Comparison of ENCODE assay signal across 13 cellular contexts in the genomic region with DNA sequence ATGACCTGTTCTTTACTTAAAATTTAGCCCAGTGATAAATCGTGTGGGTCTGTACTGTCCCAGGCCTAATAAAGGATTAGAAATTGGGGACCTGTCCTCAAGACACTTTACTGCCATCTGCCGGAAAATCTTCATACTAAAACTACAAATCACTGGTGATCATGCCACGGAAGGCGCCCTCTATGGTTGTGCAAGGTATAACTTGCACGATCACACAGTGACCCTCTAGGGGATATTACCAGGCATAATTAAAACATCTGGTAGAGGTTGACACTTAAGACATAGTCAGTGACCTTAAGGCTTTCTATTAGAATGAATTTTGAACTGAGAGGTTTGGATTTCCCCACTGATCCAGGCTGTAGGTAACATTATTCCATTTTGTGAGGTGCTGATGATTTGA.
DNase-seq lines count a peak whose midpoint lies in the region; ATAC-seq, FAIRE-seq and TF ChIP-seq lines count a peak whose summit lies in the region.
"Had no signal": no experiment of that assay in that cellular context is flagged by ENCODE, and none has a peak within 500 bp of the region (broad histone marks: within the 10 kb centered on the region; RNA-seq: fewer than 3 reads in every experiment).

No MANE protein-coding gene starts in this region.

- ATAC-seq in GM18870 (IDR thresholded peaks at IDR 0.05; ENCODE audit: unreplicated experiment), result no peak

- DNase-seq in CMK (ENCODE audit: low read depth) (peak; percentile 37), SW480 (ENCODE audit: low spot score) (peak; percentile 35), iris pigment epithelial cell (ENCODE audit: low read depth) (peak; percentile 2), GM12892 (ENCODE audit: insufficient read length) (no peak), SHP77 (lab: John Stamatoyannopoulos, UW) (no peak)
- DNase-seq in Jurkat, Clone E6-1 (ENCODE audit: low read depth, low spot score), result peak; percentile 58
- DNase-seq in effector CD4-positive, alpha-beta T cell, result no peak
- DNase-seq: activated CD4-positive, alpha-beta T cell treated with anti-CD3 and anti-CD28 coated beads, Interleukin-2, amount 50 U/mL, for 1 hour; HFFc6; midbrain; NCI-H1048 had no signal

- H3K4me3 ChIP-seq in Jurkat, Clone E6-1 (ENCODE audit: low read length), result no peak overlapping the region

- no peak for TF ChIP-seq POLR2A in GM12892 (IDR thresholded peaks at IDR 0.05; ENCODE audit: low read depth, low read length)

- FAIRE-seq in GM12892 (lab: Jason Lieb, UNC), result no peak
- FAIRE-seq: colon had no signal

Comparison
In these comparisons a context has a peak if more than half of its experiments do, and no peak if none do; other contexts are left out.
1. DNase-seq: peak in CMK (single experiment), Jurkat, Clone E6-1 (single experiment), SW480 (single experiment) and iris pigment epithelial cell (single experiment); none in effector CD4-positive, alpha-beta T cell (single experiment), GM12892 (single experiment) and SHP77 (0 of 2).